In the genomic region with DNA sequence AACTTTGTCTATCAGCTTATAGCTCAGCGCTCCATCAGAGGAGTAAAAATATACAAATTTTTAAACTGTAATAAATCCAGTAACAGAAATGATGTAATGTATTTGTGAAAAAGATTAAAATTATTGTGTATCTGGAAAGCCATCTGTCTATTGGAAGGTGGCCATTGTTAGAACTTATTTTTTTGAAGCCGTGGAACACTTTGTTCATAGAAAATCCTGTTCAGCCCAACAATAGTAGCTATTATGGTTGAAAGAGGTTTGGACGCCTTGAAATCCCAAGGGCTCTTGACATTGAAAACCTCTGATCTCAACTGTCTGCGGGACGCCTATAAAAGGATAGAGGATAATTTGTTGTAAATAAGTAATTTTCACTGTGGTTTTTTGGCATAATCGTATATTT, we compare ENCODE assay signal across 22 cellular contexts.
DNase-seq lines count a peak whose midpoint lies in the region; ATAC-seq and TF ChIP-seq lines count a peak whose summit lies in the region.
"Had no signal": no experiment of that assay in that cellular context is flagged by ENCODE, and none has a peak within 500 bp of the region (broad histone marks: within the 10 kb centered on the region; RNA-seq: fewer than 3 reads in every experiment).

No MANE protein-coding gene starts in this region.

- no peak overlapping the region for H3K27ac Mint-ChIP-seq in natural killer cell
- H3K27ac Mint-ChIP-seq: endodermal cell; nephron; T-helper 2 cell treated with Interferon-gamma antibody and Interleukin-4, amounts not matched to agents 5 μg/mL and 100 μg/mL, for 36 hours; WTC11 had no signal

- H3K4me2 ChIP-seq in hepatocyte = no peak overlapping the region

- peak; percentile 51 for ATAC-seq in left ventricle myocardium superior
- ATAC-seq in upper lobe of right lung = no peak
- ATAC-seq in natural killer cell = no peak
- ATAC-seq: left lung, pancreas, SK-N-SH treated with all-trans-retinoic acid at 6 μM for 48 hours, WTC11 had no signal

- H3K9me2 ChIP-seq in hepatocyte (replicated peaks; ENCODE audit: insufficient read depth) = no peaks in the 10 kb centered on the region

- H3K27me3 ChIP-seq in hepatocyte = no peaks in the 10 kb centered on the region
- no peaks in the 10 kb centered on the region for H3K27me3 ChIP-seq in upper lobe of right lung
- H3K27me3 ChIP-seq: left lung, pancreas had no signal

- H3K27me3 Mint-ChIP-seq in natural killer cell (ENCODE audit: low read depth in 2 of 2) = no peaks in the 10 kb centered on the region

- H3K27ac ChIP-seq in caudate nucleus (ENCODE audit: low read depth, low read length) (peak overlapping the region; percentile 4), hepatocyte (no peak overlapping the region), upper lobe of right lung (no peak overlapping the region)
- H3K27ac ChIP-seq: left lung, pancreas had no signal

- peaks cover 13 to 14% of the 10 kb centered on the region in 2 donors for H3K4me1 Mint-ChIP-seq in natural killer cell

- no peak overlapping the region for H3K4me3 Mint-ChIP-seq in natural killer cell
- H3K4me3 Mint-ChIP-seq: endodermal cell; nephron; T-helper 2 cell treated with Interferon-gamma antibody and Interleukin-4, amounts not matched to agents 5 μg/mL and 100 μg/mL, for 36 hours; WTC11 had no signal

- peaks cover 21% of the 10 kb centered on the region for H3K79me2 ChIP-seq in hepatocyte

- H3K9me3 ChIP-seq in hepatocyte (ENCODE audit: low read depth) (no peaks in the 10 kb centered on the region), upper lobe of right lung (no peaks in the 10 kb centered on the region)
- H3K9me3 ChIP-seq: left lung, pancreas had no signal

- H3K36me3 ChIP-seq in hepatocyte (replicated peaks; ENCODE audit: insufficient read depth, low read depth) (no peaks in the 10 kb centered on the region), upper lobe of right lung (no peaks in the 10 kb centered on the region)
- H3K36me3 ChIP-seq: left lung, pancreas had no signal

- H4K20me1 ChIP-seq in hepatocyte (ENCODE audit: insufficient read depth, poor library complexity, severe bottlenecking) = no peaks in the 10 kb centered on the region

- no peak overlapping the region for H3K4me3 ChIP-seq in hepatocyte
- no peak overlapping the region for H3K4me3 ChIP-seq in upper lobe of right lung
- H3K4me3 ChIP-seq: left lung, pancreas had no signal

- WGBS in hepatocyte (ENCODE audit: low lambda C conversion rate, missing lambda C conversion rate) = 90% methylated on average over 6 of the region's 6 CpGs

- intact Hi-C loops in left ventricle myocardium superior (cut with micrococcal nuclease) = loop anchor here (10.0 kb wide), 2 partner anchors 346 to 476 kb away; a partner anchor contains a TSS
- intact Hi-C loops in upper lobe of right lung (cut with DNase I) = loop anchor here (10.0 kb wide), 2 partner anchors 346 to 466 kb away; no protein-coding TSS in a partner anchor
- intact Hi-C loops in natural killer cell (cut with micrococcal nuclease) = loop anchor here (10.0 kb wide), 1 partner anchor 946 kb away; no protein-coding TSS in a partner anchor

- DNase-seq in COLO829 (ENCODE audit: low spot score) (peak; percentile 70), NCI-H1694 (lab: John Stamatoyannopoulos, UW) (peak; percentile 14), caudate nucleus (lab: John Stamatoyannopoulos, UW) (peak in 1 of 61 donors; percentile 31), left ventricle myocardium superior (no peak), hepatocyte (ENCODE audit: low spot score) (no peak), HuH-7 (ENCODE audit: low spot score) (no peak), upper lobe of right lung (no peak), natural killer cell (no peak)
- DNase-seq: endodermal cell, head of caudate nucleus, left lung, midbrain, MM.1S, NCI-H187 treated with DMSO at 0.1 percent for 48 hours, NCI-H524, pancreas, RPMI8226, substantia nigra had no signal

- H3K4me1 ChIP-seq in hepatocyte (ENCODE audit: insufficient read depth) = no peaks in the 10 kb centered on the region
- peaks cover 5% of the 10 kb centered on the region for H3K4me1 ChIP-seq in upper lobe of right lung
- H3K4me1 ChIP-seq: pancreas had no signal

- no peak overlapping the region for H2AFZ ChIP-seq in hepatocyte

- no peak for TF ChIP-seq CTCF in hepatocyte (IDR thresholded peaks at IDR 0.05; ENCODE audit: poor library complexity)
- TF ChIP-seq CTCF in upper lobe of right lung (IDR thresholded peaks at IDR 0.05) = no peak
- no peak for TF ChIP-seq CTCF in natural killer cell (IDR thresholded peaks at IDR 0.05)

- H3K36me3 Mint-ChIP-seq in natural killer cell = no peaks in the 10 kb centered on the region
- H3K36me3 Mint-ChIP-seq: WTC11 had no signal

- H3K9me3 Mint-ChIP-seq in natural killer cell = no peaks in the 10 kb centered on the region
- H3K9me3 Mint-ChIP-seq: endodermal cell; nephron; T-helper 2 cell treated with Interferon-gamma antibody and Interleukin-4, amounts not matched to agents 5 μg/mL and 100 μg/mL, for 36 hours; WTC11 had no signal

Comparison
In these comparisons a context has a peak if more than half of its experiments do, and no peak if none do; other contexts are left out.
1. DNase-seq: peak in COLO829 (single experiment) and NCI-H1694 (single experiment); none in left ventricle myocardium superior (single experiment), hepatocyte (single experiment), HuH-7 (single experiment), upper lobe of right lung (single experiment) and natural killer cell (single experiment).